ENCODE assay signal across 29 cellular contexts in the genomic region with DNA sequence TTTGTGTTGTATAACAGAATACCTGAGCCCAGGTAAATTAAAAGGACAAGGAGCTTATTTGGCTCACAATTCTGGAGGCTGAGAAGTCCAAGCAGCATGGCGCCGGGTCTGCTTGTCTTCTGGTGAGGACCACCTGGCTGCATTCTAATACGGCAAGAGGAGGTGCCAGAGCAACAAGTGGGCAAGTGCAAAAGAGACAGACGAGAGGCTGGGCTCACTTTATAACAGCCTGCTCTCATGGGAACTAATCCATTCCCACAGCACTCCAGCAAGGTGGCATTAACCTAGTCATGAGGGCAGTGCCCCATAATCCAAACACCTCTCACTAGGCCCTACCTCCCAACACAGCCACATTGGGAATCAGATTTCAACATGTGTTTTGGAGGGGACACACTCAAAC. TPM values are rescaled to one million over a fixed set of nuclear protein-coding genes. Genes with fewer than 3 reads are reported as not detected.
"Had no signal": no experiment of that assay in that cellular context is flagged by ENCODE, and none has a peak within 500 bp of the region (broad histone marks: within the 10 kb centered on the region; RNA-seq: fewer than 3 reads in every experiment).

No MANE protein-coding gene starts in this region.

- H3K9me3 Mint-ChIP-seq: stimulated activated effector memory CD8-positive, alpha-beta T cell treated with anti-CD3 and anti-CD28 coated beads, Interleukin-12 subunit alpha, Interleukin-12 subunit beta, amount 100 ng/mL, for 72 hours; stimulated activated naive CD8-positive, alpha-beta T cell treated with anti-CD3 and anti-CD28 coated beads, Interleukin-15, amount 100 ng/mL, for 72 hours had no signal

- ATAC-seq: stimulated activated effector memory CD8-positive, alpha-beta T cell treated with anti-CD3 and anti-CD28 coated beads, Interleukin-12 subunit alpha, Interleukin-12 subunit beta, amount 100 ng/mL, for 72 hours; stimulated activated memory B cell treated with anti-CD40 and anti-IgM and Interleukin-4, amounts not matched to agents 10 μg/mL and 1 μg/mL and 100 μg/mL, for 72 hours; stimulated activated naive B cell treated with anti-CD40 and anti-IgM and Interleukin-4, amounts not matched to agents 10 μg/mL and 1 μg/mL and 100 μg/mL, for 72 hours; stimulated activated naive CD8-positive, alpha-beta T cell treated with anti-CD3 and anti-CD28 coated beads, Interleukin-15, amount 100 ng/mL, for 72 hours; upper lobe of right lung had no signal

- H3K9me3 ChIP-seq: stomach, suprapubic skin, testis, thoracic aorta, thyroid gland, tibial artery, transverse colon, upper lobe of right lung, uterus, vagina had no signal

- FAIRE-seq: urothelium cell line had no signal

- H3K27ac Mint-ChIP-seq: stimulated activated effector memory CD8-positive, alpha-beta T cell treated with anti-CD3 and anti-CD28 coated beads, Interleukin-12 subunit alpha, Interleukin-12 subunit beta, amount 100 ng/mL, for 72 hours; stimulated activated memory B cell treated with anti-CD40 and anti-IgM and Interleukin-4, amounts not matched to agents 10 μg/mL and 1 μg/mL and 100 μg/mL, for 72 hours; stimulated activated naive B cell treated with anti-CD40 and anti-IgM and Interleukin-4, amounts not matched to agents 10 μg/mL and 1 μg/mL and 100 μg/mL, for 72 hours; stimulated activated naive CD8-positive, alpha-beta T cell treated with anti-CD3 and anti-CD28 coated beads, Interleukin-15, amount 100 ng/mL, for 72 hours; type B pancreatic cell had no signal

- H3K36me3 ChIP-seq: stomach, suprapubic skin, thoracic aorta, thyroid gland, tibial artery, tibial nerve, transverse colon, upper lobe of left lung, upper lobe of right lung, uterus, vagina had no signal

- H3K27me3 Mint-ChIP-seq: stimulated activated memory B cell treated with anti-CD40 and anti-IgM and Interleukin-4, amounts not matched to agents 10 μg/mL and 1 μg/mL and 100 μg/mL, for 72 hours; stimulated activated naive CD8-positive, alpha-beta T cell treated with anti-CD3 and anti-CD28 coated beads, Interleukin-15, amount 100 ng/mL, for 72 hours had no signal

- H3K4me3 Mint-ChIP-seq: stimulated activated effector memory CD8-positive, alpha-beta T cell treated with anti-CD3 and anti-CD28 coated beads, Interleukin-12 subunit alpha, Interleukin-12 subunit beta, amount 100 ng/mL, for 72 hours; stimulated activated memory B cell treated with anti-CD40 and anti-IgM and Interleukin-4, amounts not matched to agents 10 μg/mL and 1 μg/mL and 100 μg/mL, for 72 hours; stimulated activated naive B cell treated with anti-CD40 and anti-IgM and Interleukin-4, amounts not matched to agents 10 μg/mL and 1 μg/mL and 100 μg/mL, for 72 hours; stimulated activated naive CD8-positive, alpha-beta T cell treated with anti-CD3 and anti-CD28 coated beads, Interleukin-15, amount 100 ng/mL, for 72 hours; type B pancreatic cell had no signal

- H3K27me3 ChIP-seq: suprapubic skin, testis, thyroid gland, tibial nerve, transverse colon, upper lobe of left lung, upper lobe of right lung, uterus, vagina had no signal

- H3K4me1 ChIP-seq: stomach, suprapubic skin, testis, thyroid gland, tibial artery, tibial nerve, transverse colon, upper lobe of left lung, upper lobe of right lung, uterus, vagina had no signal

- H3K4me3 ChIP-seq: stomach, suprapubic skin, testis, thoracic aorta, thyroid gland, tibial artery, tibial nerve, transverse colon, upper lobe of left lung, upper lobe of right lung, uterus, vagina had no signal

- H3K27ac ChIP-seq: stomach, suprapubic skin, testis, thoracic aorta, thyroid gland, tibial artery, tibial nerve, transverse colon, upper lobe of left lung, upper lobe of right lung, uterus, vagina had no signal

- H3K4me1 Mint-ChIP-seq: stimulated activated effector memory CD8-positive, alpha-beta T cell treated with anti-CD3 and anti-CD28 coated beads, Interleukin-12 subunit alpha, Interleukin-12 subunit beta, amount 100 ng/mL, for 72 hours; stimulated activated memory B cell treated with anti-CD40 and anti-IgM and Interleukin-4, amounts not matched to agents 10 μg/mL and 1 μg/mL and 100 μg/mL, for 72 hours; stimulated activated naive B cell treated with anti-CD40 and anti-IgM and Interleukin-4, amounts not matched to agents 10 μg/mL and 1 μg/mL and 100 μg/mL, for 72 hours had no signal

- H3K36me3 Mint-ChIP-seq: stimulated activated effector memory CD8-positive, alpha-beta T cell treated with anti-CD3 and anti-CD28 coated beads, Interleukin-12 subunit alpha, Interleukin-12 subunit beta, amount 100 ng/mL, for 72 hours; stimulated activated memory B cell treated with anti-CD40 and anti-IgM and Interleukin-4, amounts not matched to agents 10 μg/mL and 1 μg/mL and 100 μg/mL, for 72 hours; type B pancreatic cell had no signal

- DNase-seq: stimulated activated CD4-positive, alpha-beta T cell treated with anti-CD3 and anti-CD28 coated beads, Interleukin-1b, Interleukin-23, amount 100 ng/mL, for 48 hours; stimulated activated CD4-positive, alpha-beta T cell treated with anti-CD3 and anti-CD28 coated beads, Interleukin-2, amount 100 ng/mL, for 24 hours; stimulated activated CD4-positive, alpha-beta T cell treated with anti-CD3 and anti-CD28 coated beads, Interleukin-2, amount 100 ng/mL, for 48 hours; stimulated activated CD4-positive, alpha-beta T cell treated with anti-CD3 and anti-CD28 coated beads, Interleukin-4, amount 100 ng/mL, for 1 hour; stimulated activated CD4-positive, alpha-beta T cell treated with anti-CD3 and anti-CD28 coated beads, Interleukin-4, amount 100 ng/mL, for 24 hours; stimulated activated CD4-positive, alpha-beta T cell treated with anti-CD3 and anti-CD28 coated beads, Interleukin-4, amount 100 ng/mL, for 4 hours; stimulated activated CD8-positive, alpha-beta memory T cell treated with anti-CD3 and anti-CD28 coated beads, Interleukin-4, amount 100 ng/mL, for 48 hours; stimulated activated naive B cell treated with anti-CD40 and anti-IgM and Interleukin-4, amounts not matched to agents 10 μg/mL and 1 μg/mL and 100 μg/mL, for 72 hours; stimulated activated naive CD4-positive, alpha-beta T cell; stimulated activated naive CD4-positive, alpha-beta T cell treated with Interleukin-2 at 50 U/mL for 16 hours; stimulated activated naive CD8-positive, alpha-beta T cell treated with anti-CD3 and anti-CD28 coated beads, Interleukin-15, amount 100 ng/mL, for 72 hours; stomach; substantia nigra; testis; thyroid gland; tibial artery; transverse colon; trophoblast cell; upper lobe of left lung; upper lobe of right lung; uterus had no signal

RNA-seq across cellular contexts. Expression of gene PACSIN1, which starts 12.9 kb away (rescaled TPM):
- total RNA-seq: upper lobe of right lung had no signal
